22 cellular contexts compared by ENCODE assay signal in the genomic region with DNA sequence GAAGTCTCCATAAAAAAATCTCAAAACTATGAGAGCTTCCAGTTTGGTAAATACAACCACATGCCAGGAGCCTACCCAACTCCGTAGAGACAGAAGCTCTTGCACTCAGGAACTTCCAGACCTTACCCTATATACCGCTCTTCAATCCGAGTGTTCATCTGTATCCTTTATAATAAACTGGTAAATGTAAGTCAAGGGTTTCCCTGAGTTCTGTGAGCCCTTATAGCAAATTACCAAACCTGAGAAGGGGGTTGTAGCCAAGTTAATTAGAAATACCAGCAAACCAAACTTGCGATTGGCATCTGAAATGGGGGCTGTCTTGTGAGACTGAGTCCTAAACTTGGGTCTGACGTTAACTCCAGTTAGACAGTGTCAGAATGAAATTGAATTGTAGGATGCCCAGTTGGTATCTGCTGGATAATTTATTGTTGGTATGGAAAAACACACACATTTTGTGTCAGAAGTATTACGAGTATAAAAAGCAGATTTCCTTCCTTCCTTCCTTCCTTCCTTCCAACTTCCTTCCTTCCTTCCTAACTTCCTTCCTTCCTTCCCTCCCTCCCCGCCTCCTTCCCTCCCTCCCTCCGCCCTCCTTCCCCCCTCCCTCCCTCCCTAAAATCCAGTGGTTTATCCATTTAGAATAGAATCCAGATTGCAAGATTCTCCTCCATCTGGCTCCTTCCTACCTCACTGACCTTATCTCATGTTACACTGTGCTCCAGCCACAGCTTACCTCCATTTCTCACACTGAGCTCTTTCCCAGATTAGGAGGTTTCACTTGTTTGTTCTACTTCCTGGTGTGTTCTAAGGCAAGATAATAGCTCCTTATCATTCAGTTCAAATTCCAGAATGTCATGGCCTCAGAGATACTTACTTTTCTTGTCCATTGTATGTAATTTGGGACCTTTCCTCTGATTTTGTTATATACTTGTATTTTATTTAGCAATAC.
A peak's percentile ranks its signal among the peaks of the same experiment; 100 is the strongest.
DNase-seq lines count a peak whose midpoint lies in the region; ATAC-seq, FAIRE-seq and TF ChIP-seq lines count a peak whose summit lies in the region.
"Had no signal": no experiment of that assay in that cellular context is flagged by ENCODE, and none has a peak within 500 bp of the region (broad histone marks: within the 10 kb centered on the region; RNA-seq: fewer than 3 reads in every experiment).

No MANE protein-coding gene starts in this region.

- no peak overlapping the region for H3K27ac ChIP-seq in body of pancreas
- no peak overlapping the region for H3K27ac ChIP-seq in HepG2 (ENCODE audit: extremely low read length, insufficient read depth, low read length)
- H3K27ac ChIP-seq: heart left ventricle had no signal

- DNase-seq in Caco-2 (peak; percentile 51 to 52), NCI-H69 (lab: John Stamatoyannopoulos, UW) (peak; percentile 48), body of pancreas (peak in 2 of 4 donors; percentile 9 to 10), HepG2 (ENCODE audit: low spot score) (peak; percentile 3), NCI-H1105 treated with DMSO at 0.1 percent for 48 hours (lab: John Stamatoyannopoulos, UW) (no peak), amniotic stem cell (lab: John Stamatoyannopoulos, UW) (no peak)
- DNase-seq in activated CD4-positive, alpha-beta T cell treated with anti-CD3 and anti-CD28 coated beads for 36 hours = no peak
- DNase-seq: activated B cell treated with CpG ODN at 0.5 μM for 24 hours; activated CD4-positive, alpha-beta memory T cell treated with anti-CD3 and anti-CD28 coated beads for 36 hours; activated effector memory CD4-positive, alpha-beta T cell treated with Interleukin-2 at 50 U/mL for 16 hours; DMS153; heart left ventricle; NCI-H1092 treated with DMSO at 0.1 percent for 48 hours; NCI-H2081; NCI-H510A; substantia nigra; T-helper 17 cell had no signal

- BruUV-seq in Caco-2 (replicated peaks; lab: Mats Ljungman, UMichigan) (no TSS peak), HepG2 (replicated peaks; lab: Mats Ljungman, UMichigan) (no TSS peak)

- H3K9me3 Mint-ChIP-seq in Caco-2 (ENCODE audit: unreplicated experiment) = peaks cover 11% of the 10 kb centered on the region
- H3K9me3 Mint-ChIP-seq in activated CD4-positive, alpha-beta T cell treated with anti-CD3 and anti-CD28 coated beads for 36 hours (ENCODE audit: low read depth) = no peaks in the 10 kb centered on the region
- H3K9me3 Mint-ChIP-seq: activated B cell treated with CpG ODN at 0.5 μM for 24 hours; activated CD4-positive, alpha-beta memory T cell treated with anti-CD3 and anti-CD28 coated beads for 36 hours; dendritic cell treated with granulocyte-macrophage colony-stimulating factor and Interleukin-4, amounts not matched to agents 40 ng/mL and 50 ng/mL, for 4 days; neural crest cell had no signal

- H3K4me1 ChIP-seq in Caco-2 = peaks cover 28% of the 10 kb centered on the region
- H3K4me1 ChIP-seq in body of pancreas = peaks cover 4% of the 10 kb centered on the region
- H3K4me1 ChIP-seq in HepG2 (ENCODE audit: insufficient read depth, low read length) = peaks cover 17% of the 10 kb centered on the region
- H3K4me1 ChIP-seq: heart left ventricle had no signal

- no peaks in the 10 kb centered on the region for H3K79me2 ChIP-seq in HepG2 (ENCODE audit: insufficient read depth, low read length)

- no peak for TF ChIP-seq RAD21 in HepG2 (CRISPR knock-in tag; IDR thresholded peaks at IDR 0.05)

- intact Hi-C loops in Caco-2 (cut with micrococcal nuclease; ENCODE audit: unreplicated experiment) (loop anchor here (1.0 kb wide), 1 partner anchor 92 kb away; no protein-coding TSS in a partner anchor), body of pancreas (cut with DNase I) (no loop called here), HepG2 (cut with micrococcal nuclease; ENCODE audit: unreplicated experiment) (no loop called here)
- intact Hi-C loops in activated CD4-positive, alpha-beta T cell treated with anti-CD3 and anti-CD28 coated beads for 36 hours (cut with DNase I, micrococcal nuclease) = no loop called here

- TF ChIP-seq EP300 in HepG2 (IDR thresholded peaks at IDR 0.05; ENCODE audit: low read depth in 2 of 2, low read length in 2 of 2) (no peak), HepG2 (CRISPR knock-in tag; IDR thresholded peaks at IDR 0.05; ENCODE audit: borderline replicate concordance) (no peak)

- H4K20me1 ChIP-seq in HepG2 (ENCODE audit: insufficient read depth, low read length) = no peaks in the 10 kb centered on the region

- H3K36me3 Mint-ChIP-seq in Caco-2 (ENCODE audit: insufficient read depth, unreplicated experiment) = no peaks in the 10 kb centered on the region
- H3K36me3 Mint-ChIP-seq in activated CD4-positive, alpha-beta T cell treated with anti-CD3 and anti-CD28 coated beads for 36 hours (ENCODE audit: low read depth) = peaks cover 18% of the 10 kb centered on the region

- in situ Hi-C loops in HepG2 (cut with HindIII; ENCODE audit: extremely low pct_ligation_motif_present, low pct_unique_long_range_greater_than_20kb) = no loop called here

- POLR2A ChIA-PET in Caco-2 (lab: Charles Lee) = interaction anchor here (0.6 kb wide), 2 partner anchors 12 to 20 kb away, joined by 3 to 5 read pairs; no protein-coding TSS in a partner anchor
- POLR2A ChIA-PET in HepG2 (lab: Yijun Ruan, JAX) = no interaction called here
- POLR2A ChIA-PET in activated CD4-positive, alpha-beta T cell treated with anti-CD3 and anti-CD28 coated beads for 36 hours (lab: Charles Lee) = no interaction called here

- H3K4me3 Mint-ChIP-seq in Caco-2 (ENCODE audit: unreplicated experiment) = peak overlapping the region; percentile 41
- H3K4me3 Mint-ChIP-seq in activated CD4-positive, alpha-beta T cell treated with anti-CD3 and anti-CD28 coated beads for 36 hours = no peak overlapping the region
- H3K4me3 Mint-ChIP-seq: activated B cell treated with CpG ODN at 0.5 μM for 24 hours; activated CD4-positive, alpha-beta memory T cell treated with anti-CD3 and anti-CD28 coated beads for 36 hours; dendritic cell treated with granulocyte-macrophage colony-stimulating factor and Interleukin-4, amounts not matched to agents 40 ng/mL and 50 ng/mL, for 4 days; neural crest cell; T-helper 17 cell had no signal

- peak overlapping the region; percentile 62 for H3K27ac Mint-ChIP-seq in Caco-2 (ENCODE audit: unreplicated experiment)
- no peak overlapping the region for H3K27ac Mint-ChIP-seq in activated CD4-positive, alpha-beta T cell treated with anti-CD3 and anti-CD28 coated beads for 36 hours
- H3K27ac Mint-ChIP-seq: activated B cell treated with CpG ODN at 0.5 μM for 24 hours; activated CD4-positive, alpha-beta memory T cell treated with anti-CD3 and anti-CD28 coated beads for 36 hours; dendritic cell treated with granulocyte-macrophage colony-stimulating factor and Interleukin-4, amounts not matched to agents 40 ng/mL and 50 ng/mL, for 4 days; T-helper 17 cell had no signal

- peak; percentile 58 for ATAC-seq in body of pancreas
- no peak for ATAC-seq in HepG2
- no peak for ATAC-seq in activated CD4-positive, alpha-beta T cell treated with anti-CD3 and anti-CD28 coated beads for 36 hours
- ATAC-seq: HCT116, heart left ventricle, sciatic nerve, T-helper 17 cell had no signal

- CTCF ChIA-PET in Caco-2 (lab: Charles Lee) (interaction anchor here (0.5 to 0.6 kb wide), 3 partner anchors 21 to 1418 kb away, joined by 3 to 4 read pairs (median 3); no protein-coding TSS in a partner anchor), HepG2 (lab: Yijun Ruan, JAX; ENCODE audit: low intra/inter-chr PET ratio, low total read pairs) (no interaction called here)
- CTCF ChIA-PET in activated CD4-positive, alpha-beta T cell treated with anti-CD3 and anti-CD28 coated beads for 36 hours (lab: Charles Lee) = interaction anchor here (0.6 to 1.9 kb wide), 6 partner anchors 9 to 126 kb away, joined by 3 to 5 read pairs (median 4); no protein-coding TSS in a partner anchor

- TF ChIP-seq CTCF in Caco-2 (IDR thresholded peaks at IDR 0.05; ENCODE audit: insufficient read depth in 1 of 2, low read depth in 1 of 2, low read length in 1 of 2, severe bottlenecking in 1 of 2, unreplicated experiment in 1 of 2) (no peak), body of pancreas (IDR thresholded peaks at IDR 0.05) (no peak), HepG2 (CRISPR knock-in tag; IDR thresholded peaks at IDR 0.05) (no peak)

- 81 to 86% methylated on average over 8 of the region's 8 CpGs for WGBS in body of pancreas, 2 donors
- WGBS in HepG2 (ENCODE audit: low lambda C conversion rate) = 93% methylated on average over 8 of the region's 8 CpGs

- H2AFZ ChIP-seq in HepG2 (ENCODE audit: low read length) = no peak overlapping the region

- H3K9me3 ChIP-seq in Caco-2 = no peaks in the 10 kb centered on the region
- no peaks in the 10 kb centered on the region for H3K9me3 ChIP-seq in body of pancreas
- no peaks in the 10 kb centered on the region for H3K9me3 ChIP-seq in HepG2 (ENCODE audit: low read length)
- H3K9me3 ChIP-seq: heart left ventricle had no signal

- TF ChIP-seq POLR2A in body of pancreas (IDR thresholded peaks at IDR 0.05) (no peak), HepG2 (IDR thresholded peaks at IDR 0.05; ENCODE audit: insufficient read depth in 1 of 2, low read depth in 2 of 2, low read length in 2 of 2) (no peak)

- no peaks in the 10 kb centered on the region for H3K36me3 ChIP-seq in Caco-2 (ENCODE audit: control insufficient read depth, insufficient read depth, low read length)
- no peaks in the 10 kb centered on the region for H3K36me3 ChIP-seq in body of pancreas (replicated peaks in 1 of 2; ENCODE audit: insufficient read depth in 1 of 2, low read depth in 2 of 2)
- no peaks in the 10 kb centered on the region for H3K36me3 ChIP-seq in HepG2 (replicated peaks in 1 of 2; ENCODE audit: control insufficient read depth in 1 of 2, insufficient read depth in 2 of 2, low read length in 2 of 2)
- H3K36me3 ChIP-seq: heart left ventricle had no signal

- FAIRE-seq in HepG2 (lab: Jason Lieb, UNC) = no peak
- FAIRE-seq: bronchial epithelial cell had no signal

- H3K4me2 ChIP-seq in HepG2 (ENCODE audit: low read depth, low read length) = no peak overlapping the region

- H3K9ac ChIP-seq in HepG2 (ENCODE audit: insufficient read depth, low read depth, low read length) = no peak overlapping the region

- no peaks in the 10 kb centered on the region for H3K27me3 Mint-ChIP-seq in Caco-2 (ENCODE audit: insufficient read depth, unreplicated experiment)
- H3K27me3 Mint-ChIP-seq in activated CD4-positive, alpha-beta T cell treated with anti-CD3 and anti-CD28 coated beads for 36 hours = no peaks in the 10 kb centered on the region
- H3K27me3 Mint-ChIP-seq: activated B cell treated with CpG ODN at 0.5 μM for 24 hours; activated CD4-positive, alpha-beta memory T cell treated with anti-CD3 and anti-CD28 coated beads for 36 hours; dendritic cell treated with granulocyte-macrophage colony-stimulating factor and Interleukin-4, amounts not matched to agents 40 ng/mL and 50 ng/mL, for 4 days; T-helper 17 cell had no signal

- peaks cover 16% of the 10 kb centered on the region for H3K4me1 Mint-ChIP-seq in Caco-2 (ENCODE audit: low read depth, unreplicated experiment)
- peaks cover 16% of the 10 kb centered on the region for H3K4me1 Mint-ChIP-seq in activated CD4-positive, alpha-beta T cell treated with anti-CD3 and anti-CD28 coated beads for 36 hours
- H3K4me1 Mint-ChIP-seq: neural crest cell had no signal

- H3K4me3 ChIP-seq in Caco-2 (ENCODE audit: low read depth, low read length) (no peak overlapping the region), body of pancreas (no peak overlapping the region), HepG2 (replicated peaks in 1 of 3; ENCODE audit: insufficient read depth in 1 of 3, low read depth in 2 of 3, low read length in 3 of 3) (no peak overlapping the region)
- H3K4me3 ChIP-seq: heart left ventricle had no signal

- H3K27me3 ChIP-seq in Caco-2 (replicated peaks; ENCODE audit: control insufficient read depth, insufficient read depth, low read length) (no peaks in the 10 kb centered on the region), body of pancreas (no peaks in the 10 kb centered on the region), HepG2 (ENCODE audit: control insufficient read depth in 1 of 2, insufficient read depth in 2 of 2, low read length in 2 of 2) (no peaks in the 10 kb centered on the region)
- H3K27me3 ChIP-seq: heart left ventricle had no signal

Comparison
In these comparisons a context has a peak if more than half of its experiments do, and no peak if none do; other contexts are left out.
1. DNase-seq: peak in Caco-2 (2 of 2), NCI-H69 (single experiment) and HepG2 (single experiment); none in NCI-H1105 treated with DMSO at 0.1 percent for 48 hours (single experiment), amniotic stem cell (single experiment) and activated CD4-positive, alpha-beta T cell treated with anti-CD3 and anti-CD28 coated beads for 36 hours (single experiment).